In genomic region chr3:8675591-8675990, GRCh38 we compare ENCODE assay signal across 17 cellular contexts. TPM values are rescaled to one million over a fixed set of nuclear protein-coding genes. Genes with fewer than 3 reads are reported as not detected.
"Had no signal": no experiment of that assay in that cellular context is flagged by ENCODE, and none has a peak within 500 bp of the region (broad histone marks: within the 10 kb centered on the region; RNA-seq: fewer than 3 reads in every experiment).

No MANE protein-coding gene starts in this region.

RNA-seq across cellular contexts. Expression of gene SSUH2, which starts 31.0 kb away (rescaled TPM):
- total RNA-seq: activated B cell treated with CpG ODN at 0.5 μM for 24 hours; activated CD4-positive, alpha-beta memory T cell treated with anti-CD3 and anti-CD28 coated beads for 36 hours; activated CD4-positive, alpha-beta T cell treated with anti-CD3 and anti-CD28 coated beads, Interleukin-2, amount 10 ng/mL, durations not matched to agents 24 days and 14 days; activated CD8-positive, alpha-beta memory T cell treated with anti-CD3 and anti-CD28 coated beads for 36 hours; activated T-cell treated with anti-CD3 and anti-CD28 coated beads, Interleukin-2, amount 50 U/mL, for 4 hours; activated T-helper 1 cell treated with anti-CD3 and anti-CD28 coated beads, Interleukin-12 subunit alpha, Interleukin-12 subunit beta, Interleukin-2, Interleukin-4 antibody, amounts not matched to agents 30 ng/mL and 10 ng/mL and 1 ng/mL, durations not matched to agents 14 hours and 24 hours and 36 hours; astrocyte had no signal

RNA-seq across cellular contexts. Expression of gene CAV3, which starts 58.0 kb away (rescaled TPM):
- total RNA-seq: activated B cell treated with CpG ODN at 0.5 μM for 24 hours; activated CD4-positive, alpha-beta memory T cell treated with anti-CD3 and anti-CD28 coated beads for 36 hours; activated CD4-positive, alpha-beta T cell treated with anti-CD3 and anti-CD28 coated beads, Interleukin-2, amount 10 ng/mL, durations not matched to agents 24 days and 14 days; activated CD8-positive, alpha-beta memory T cell treated with anti-CD3 and anti-CD28 coated beads for 36 hours; activated CD8-positive, alpha-beta T cell treated with anti-CD3 and anti-CD28 coated beads for 36 hours; activated naive CD4-positive, alpha-beta T cell treated with anti-CD3 and anti-CD28 coated beads for 36 hours; activated naive CD4-positive, alpha-beta T cell treated with anti-CD3 and anti-CD28 coated beads, Interleukin-2, amount 50 U/mL, for 72 hours; activated naive CD8-positive, alpha-beta T cell treated with anti-CD3 and anti-CD28 coated beads for 36 hours; activated T-cell treated with anti-CD3 and anti-CD28 coated beads, Interleukin-2, amount 50 U/mL, for 4 hours; activated T-cell treated with anti-CD3 and anti-CD28 coated beads, Interleukin-2, amount 50 U/mL, for 72 hours; activated T-helper 1 cell treated with anti-CD3 and anti-CD28 coated beads, Interleukin-12 subunit alpha, Interleukin-12 subunit beta, Interleukin-2, Interleukin-4 antibody, amounts not matched to agents 30 ng/mL and 10 ng/mL and 1 ng/mL, durations not matched to agents 14 hours and 24 hours and 36 hours; activated T-helper 17 cell treated with anti-CD3 and anti-CD28 coated beads, Interleukin-2, amount 50 U/mL, for 72 hours; adrenal gland; aorta; astrocyte; body of pancreas; breast epithelium had no signal
- polyA plus RNA-seq: adrenal gland had no signal
